Comparison of ENCODE assay signal across 25 cellular contexts in genomic region chr13:90640976-90641375, GRCh38.
DNase-seq lines count a peak whose midpoint lies in the region; ATAC-seq and TF ChIP-seq lines count a peak whose summit lies in the region.
"Had no signal": no experiment of that assay in that cellular context is flagged by ENCODE, and none has a peak within 500 bp of the region (broad histone marks: within the 10 kb centered on the region; RNA-seq: fewer than 3 reads in every experiment).

No MANE protein-coding gene starts in this region.

- H3K36me3 Mint-ChIP-seq in type B pancreatic cell, result no peaks in the 10 kb centered on the region
- H3K36me3 Mint-ChIP-seq: activated naive CD4-positive, alpha-beta T cell treated with anti-CD3 and anti-CD28 coated beads, Interleukin-2, amount 50 U/mL, for 72 hours; brain; mesothelial cell of epicardium had no signal

- no peak for ATAC-seq in GM21723 (IDR thresholded peaks at IDR 0.05; ENCODE audit: unreplicated experiment)
- ATAC-seq: activated naive CD4-positive, alpha-beta T cell treated with anti-CD3 and anti-CD28 coated beads, Interleukin-2, amount 50 U/mL, for 72 hours; activated T-cell treated with anti-CD3 and anti-CD28 coated beads, Interleukin-2, amount 50 U/mL, for 72 hours; gastroesophageal sphincter; left cardiac atrium had no signal

- no peaks in the 10 kb centered on the region for H3K27me3 Mint-ChIP-seq in type B pancreatic cell
- H3K27me3 Mint-ChIP-seq: brain had no signal

- no peak overlapping the region for H3K4me3 ChIP-seq in epithelial cell of esophagus (ENCODE audit: low read length)
- no peak overlapping the region for H3K4me3 ChIP-seq in skeletal muscle cell (ENCODE audit: low read depth, low read length)
- H3K4me3 ChIP-seq: gastroesophageal sphincter, tibial artery had no signal

- no peak overlapping the region for H3K4me3 Mint-ChIP-seq in type B pancreatic cell
- H3K4me3 Mint-ChIP-seq: activated T-cell treated with anti-CD3 and anti-CD28 coated beads, Interleukin-2, amount 50 U/mL, for 72 hours; brain; mesothelial cell of epicardium; nephron progenitor cell had no signal

- no peaks in the 10 kb centered on the region for H3K9me3 Mint-ChIP-seq in type B pancreatic cell

- DNase-seq in ELR (ENCODE audit: low read depth) (peak; percentile 63), RPMI7951 (ENCODE audit: low read depth) (peak; percentile 63), epithelial cell of esophagus (ENCODE audit: low read depth) (peak; percentile 62), skeletal muscle cell (ENCODE audit: low read depth) (peak; percentile 38), type B pancreatic cell (ENCODE audit: extremely low spot score, unreplicated experiment) (no peak), iPS-NIHi7 (ENCODE audit: extremely low spot score) (no peak)
- DNase-seq: activated CD4-positive, alpha-beta T cell treated with anti-CD3 and anti-CD28 coated beads for 1 hour; activated CD8-positive, alpha-beta memory T cell treated with anti-CD3 and anti-CD28 coated beads for 24 hours; activated T-cell treated with anti-CD3 and anti-CD28 coated beads, Interleukin-2, amount 50 U/mL, for 72 hours; Caco-2; cortex of kidney; left cardiac atrium; NCI-H1436; NCI-H2171; NCI-H526 treated with DMSO at 0.1 percent for 48 hours; nephron progenitor cell; posterior cingulate gyrus; SHP77 treated with DMSO at 0.1 percent for 48 hours; stimulated activated naive CD4-positive, alpha-beta T cell treated with Interleukin-2 at 50 U/mL for 16 hours; tibial artery had no signal

- TF ChIP-seq CTCF in epithelial cell of esophagus (IDR thresholded peaks at IDR 0.05; ENCODE audit: insufficient read depth, low read depth, low read length, missing control alignments) (no peak), type B pancreatic cell (conservative IDR thresholded peaks at IDR 0.05) (no peak)

- no peaks in the 10 kb centered on the region for H3K4me1 Mint-ChIP-seq in type B pancreatic cell (ENCODE audit: unreplicated experiment)
- H3K4me1 Mint-ChIP-seq: brain, mesothelial cell of epicardium, nephron progenitor cell had no signal

- no peak overlapping the region for H3K27ac Mint-ChIP-seq in type B pancreatic cell
- H3K27ac Mint-ChIP-seq: activated naive CD4-positive, alpha-beta T cell treated with anti-CD3 and anti-CD28 coated beads, Interleukin-2, amount 50 U/mL, for 72 hours; activated T-cell treated with anti-CD3 and anti-CD28 coated beads, Interleukin-2, amount 50 U/mL, for 72 hours; brain; mesothelial cell of epicardium; nephron progenitor cell had no signal

Comparison
In these comparisons a context has a peak if more than half of its experiments do, and no peak if none do; other contexts are left out.
1. DNase-seq: peak in ELR (single experiment), RPMI7951 (single experiment), epithelial cell of esophagus (single experiment) and skeletal muscle cell (single experiment); none in type B pancreatic cell (single experiment) and iPS-NIHi7 (single experiment).